ENCODE assay signal across 18 cellular contexts in genomic region chr3:178513539-178514410, GRCh38. TPM values are rescaled to one million over a fixed set of nuclear protein-coding genes. Genes with fewer than 3 reads are reported as not detected.
DNase-seq lines count a peak whose midpoint lies in the region; ATAC-seq and TF ChIP-seq lines count a peak whose summit lies in the region.
"Had no signal": no experiment of that assay in that cellular context is flagged by ENCODE, and none has a peak within 500 bp of the region (broad histone marks: within the 10 kb centered on the region; RNA-seq: fewer than 3 reads in every experiment).

No MANE protein-coding gene starts in this region.

- no peaks in the 10 kb centered on the region for H3K36me3 Mint-ChIP-seq in Caco-2 (ENCODE audit: insufficient read depth, unreplicated experiment)
- H3K36me3 Mint-ChIP-seq: CD8-positive, alpha-beta memory T cell had no signal

- no peak overlapping the region for H3K4me3 ChIP-seq in Caco-2 (ENCODE audit: low read depth, low read length)
- H3K4me3 ChIP-seq: cardiac muscle cell had no signal

- peak; percentile 85 for DNase-seq in EH (ENCODE audit: low read depth)
- DNase-seq in NCI-H2171 treated with DMSO at 0.1 percent for 48 hours (lab: John Stamatoyannopoulos, UW), result peak; percentile 94
- DNase-seq in left kidney (ENCODE audit: low read depth, low spot score), result peak; percentile 70
- no peak for DNase-seq in caudate nucleus (lab: John Stamatoyannopoulos, UW)
- no peak for DNase-seq in left lobe of liver (ENCODE audit: low spot score)
- DNase-seq in Caco-2, result no peak
- DNase-seq: activated CD4-positive, alpha-beta T cell treated with anti-CD3 and anti-CD28 coated beads, Interleukin-2, amount 50 U/mL, for 4 hours; activated effector memory CD4-positive, alpha-beta T cell treated with anti-CD3 and anti-CD28 coated beads, Interleukin-2, amount 50 U/mL, for 16 hours; CD8-positive, alpha-beta memory T cell; erythroblast; NCI-H1105; NCI-H774; stimulated activated CD4-positive, alpha-beta T cell treated with anti-CD3 and anti-CD28 coated beads, Interleukin-2, amount 100 ng/mL, for 48 hours; stimulated activated naive CD8-positive, alpha-beta T cell treated with anti-CD3 and anti-CD28 coated beads, Interleukin-15, Interleukin-2, amounts not matched to agents 100 U/mL and 50 U/mL, for 24 hours had no signal

- H3K4me3 Mint-ChIP-seq in Caco-2 (ENCODE audit: unreplicated experiment), result no peak overlapping the region
- H3K4me3 Mint-ChIP-seq: CD8-positive, alpha-beta memory T cell had no signal

- CTCF ChIA-PET in Caco-2 (lab: Charles Lee), result no interaction called here

- peaks cover 4% of the 10 kb centered on the region for H3K4me1 ChIP-seq in Caco-2

- no peak for TF ChIP-seq CTCF in Caco-2 (IDR thresholded peaks at IDR 0.05; ENCODE audit: insufficient read depth in 1 of 2, low read depth in 1 of 2, low read length in 1 of 2, severe bottlenecking in 1 of 2, unreplicated experiment in 1 of 2)

- no peak overlapping the region for H3K27ac Mint-ChIP-seq in Caco-2 (ENCODE audit: unreplicated experiment)

- H3K27ac ChIP-seq in caudate nucleus (ENCODE audit: low read depth, low read length), result no peak overlapping the region
- H3K27ac ChIP-seq: cardiac muscle cell had no signal

- H3K36me3 ChIP-seq in Caco-2 (ENCODE audit: control insufficient read depth, insufficient read depth, low read length), result no peaks in the 10 kb centered on the region
- H3K36me3 ChIP-seq: cardiac muscle cell had no signal

- no peaks in the 10 kb centered on the region for H3K9me3 ChIP-seq in Caco-2

- no TSS peak for BruUV-seq in Caco-2 (replicated peaks; lab: Mats Ljungman, UMichigan)

- no peaks in the 10 kb centered on the region for H3K27me3 ChIP-seq in Caco-2 (replicated peaks; ENCODE audit: control insufficient read depth, insufficient read depth, low read length)
- H3K27me3 ChIP-seq: cardiac muscle cell had no signal

- intact Hi-C loops in Caco-2 (cut with micrococcal nuclease; ENCODE audit: unreplicated experiment), result no loop called here

- ATAC-seq in GM21529 (IDR thresholded peaks at IDR 0.05; ENCODE audit: unreplicated experiment) (peak; percentile 32), GM21367 (IDR thresholded peaks at IDR 0.05; ENCODE audit: unreplicated experiment) (no peak), left lobe of liver (no peak)
- ATAC-seq: stimulated activated naive CD8-positive, alpha-beta T cell treated with anti-CD3 and anti-CD28 coated beads, Interleukin-15, Interleukin-2, amounts not matched to agents 100 U/mL and 50 U/mL, for 24 hours had no signal

- peaks cover 8% of the 10 kb centered on the region for H3K4me1 Mint-ChIP-seq in Caco-2 (ENCODE audit: low read depth, unreplicated experiment)
- H3K4me1 Mint-ChIP-seq: CD8-positive, alpha-beta memory T cell had no signal

- no peaks in the 10 kb centered on the region for H3K9me3 Mint-ChIP-seq in Caco-2 (ENCODE audit: unreplicated experiment)
- H3K9me3 Mint-ChIP-seq: CD8-positive, alpha-beta memory T cell had no signal

- no peaks in the 10 kb centered on the region for H3K27me3 Mint-ChIP-seq in Caco-2 (ENCODE audit: insufficient read depth, unreplicated experiment)

- POLR2A ChIA-PET in Caco-2 (lab: Charles Lee), result no interaction called here

RNA-seq across cellular contexts. Expression of gene KCNMB2, which starts 22.5 kb away (rescaled TPM):
- total RNA-seq in left lobe of liver, result not detected
- total RNA-seq in Caco-2 (2022), result not detected in 2 replicates
- total RNA-seq: CD8-positive, alpha-beta memory T cell; pulmonary artery endothelial cell had no signal

Comparison
In these comparisons a context has a peak if more than half of its experiments do, and no peak if none do; other contexts are left out.
1. DNase-seq: peak in EH (single experiment), NCI-H2171 treated with DMSO at 0.1 percent for 48 hours (single experiment) and left kidney (single experiment); none in caudate nucleus (0 of 61), left lobe of liver (single experiment) and Caco-2 (0 of 2).